In the genomic region with DNA sequence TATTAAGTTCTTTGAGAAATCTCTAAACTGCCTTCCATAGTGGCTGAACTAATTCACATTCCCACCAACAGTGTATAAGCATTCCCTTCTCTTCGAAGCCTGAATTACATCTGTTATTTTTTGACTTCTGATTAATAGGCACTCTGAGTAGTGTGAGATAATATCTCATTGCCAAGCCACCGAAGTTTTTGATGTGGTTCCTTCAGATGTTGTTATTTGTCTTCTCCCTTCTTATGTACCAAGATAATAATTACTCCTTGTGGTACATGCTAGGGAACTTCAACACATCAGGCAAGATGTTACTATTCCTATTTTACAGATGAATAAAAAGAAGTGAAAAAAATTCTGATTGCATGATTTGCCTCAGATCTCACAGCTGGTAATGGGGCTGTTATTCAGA, we compare ENCODE assay signal across 3 cellular contexts.
"Had no signal": no experiment of that assay in that cellular context is flagged by ENCODE, and none has a peak within 500 bp of the region (broad histone marks: within the 10 kb centered on the region; RNA-seq: fewer than 3 reads in every experiment).

No MANE protein-coding gene starts in this region.

- DNase-seq: GDM1, GF-D8 had no signal

- H3K4me3 ChIP-seq: GM12878 had no signal

- ATAC-seq: GM12878 had no signal
